Comparison of ENCODE assay signal across 1 cellular context in the genomic region with DNA sequence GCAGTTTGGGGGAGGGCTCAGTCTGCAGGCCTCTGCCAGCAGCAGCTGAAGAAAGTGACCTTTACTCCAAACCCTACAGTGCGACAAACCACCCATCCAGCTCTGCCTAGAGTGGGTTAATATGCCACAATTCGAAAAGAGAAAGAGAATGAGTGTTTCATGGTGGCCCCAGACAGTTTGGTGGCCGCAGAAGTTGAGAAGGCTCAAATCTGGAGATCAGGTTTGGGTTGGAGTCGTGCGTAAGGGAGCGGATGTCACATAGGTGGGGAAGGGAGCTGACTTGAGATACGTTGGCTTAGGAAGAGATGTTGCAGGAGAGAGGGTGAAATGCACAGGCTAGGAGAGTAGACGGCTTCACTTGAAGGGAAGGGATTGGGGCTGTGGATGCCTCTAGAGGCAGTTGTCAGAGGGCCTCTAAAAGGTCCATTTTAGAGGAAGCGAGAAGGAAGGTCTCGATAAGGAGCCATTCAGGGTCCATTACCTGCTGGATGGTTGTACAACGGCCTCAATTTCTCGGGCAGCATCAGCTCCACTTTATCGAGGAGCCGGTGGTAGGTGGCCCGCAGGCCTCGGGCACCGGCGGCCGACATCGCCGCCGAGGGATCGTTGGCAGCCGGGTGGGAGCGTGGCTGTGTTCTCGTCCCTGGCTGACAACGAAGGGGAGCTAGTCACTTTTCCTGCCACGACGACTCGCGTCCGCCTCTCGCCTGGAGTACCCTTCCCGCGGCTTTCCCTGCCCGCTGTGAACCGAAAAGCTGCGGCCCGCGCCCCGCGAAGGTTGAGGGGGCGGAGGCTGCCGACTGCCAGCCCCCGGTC.
TF ChIP-seq lines count a peak whose summit lies in the region.

No MANE protein-coding gene starts in this region.

TF ChIP-seq in HEK293, 187 proteins besides CTCF, POLR2A, EP300 and RAD21 (continued from another document and continues in another):
- TF ChIP-seq, protein P1, sequence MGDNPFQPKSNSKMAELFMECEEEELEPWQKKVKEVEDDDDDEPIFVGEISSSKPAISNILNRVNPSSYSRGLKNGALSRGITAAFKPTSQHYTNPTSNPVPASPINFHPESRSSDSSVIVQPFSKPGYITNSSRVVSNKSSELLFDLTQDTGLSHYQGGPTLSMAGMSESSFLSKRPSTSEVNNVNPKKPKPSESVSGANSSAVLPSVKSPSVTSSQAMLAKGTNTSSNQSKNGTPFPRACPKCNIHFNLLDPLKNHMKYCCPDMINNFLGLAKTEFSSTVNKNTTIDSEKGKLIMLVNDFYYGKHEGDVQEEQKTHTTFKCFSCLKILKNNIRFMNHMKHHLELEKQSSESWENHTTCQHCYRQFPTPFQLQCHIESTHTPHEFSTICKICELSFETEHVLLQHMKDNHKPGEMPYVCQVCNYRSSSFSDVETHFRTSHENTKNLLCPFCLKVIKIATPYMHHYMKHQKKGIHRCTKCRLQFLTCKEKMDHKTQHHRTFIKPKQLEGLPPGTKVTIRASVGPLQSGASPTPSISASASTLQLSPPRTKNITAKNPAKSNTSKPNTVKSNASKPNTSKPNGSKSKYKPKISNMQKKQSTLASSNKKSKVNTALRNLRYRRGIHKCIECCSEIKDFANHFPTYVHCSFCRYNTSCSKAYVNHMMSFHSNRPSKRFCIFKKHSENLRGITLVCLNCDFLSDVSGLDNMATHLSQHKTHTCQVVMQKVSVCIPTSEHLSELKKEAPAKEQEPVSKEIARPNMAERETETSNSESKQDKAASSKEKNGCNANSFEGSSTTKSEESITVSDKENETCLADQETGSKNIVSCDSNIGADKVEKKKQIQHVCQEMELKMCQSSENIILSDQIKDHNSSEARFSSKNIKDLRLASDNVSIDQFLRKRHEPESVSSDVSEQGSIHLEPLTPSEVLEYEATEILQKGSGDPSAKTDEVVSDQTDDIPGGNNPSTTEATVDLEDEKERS (tag by site-specific recombination; IDR thresholded peaks at IDR 0.05), result no peak
- TF ChIP-seq BCL11B (tag by site-specific recombination; IDR thresholded peaks at IDR 0.05; ENCODE audit: low read depth) (peak; percentile 74; the same call in 1 of the 2 replicates), ZNF660 (tag by site-specific recombination; IDR thresholded peaks at IDR 0.05) (peak; percentile 29), ZBTB20 (tag by site-specific recombination; IDR thresholded peaks at IDR 0.05) (peak; percentile 87; the same call in 1 of the 2 replicates), ZIC2 (tag by site-specific recombination; IDR thresholded peaks at IDR 0.05) (peak; percentile 76), ZSCAN4 (tag by site-specific recombination; IDR thresholded peaks at IDR 0.05) (peak; percentile 9; the same call in 1 of the 2 replicates), ZBTB1 (tag by site-specific recombination; IDR thresholded peaks at IDR 0.05) (0 out of 2 replicates have a peak, but pooled peaks have one; percentile 43), KLF9 (tag by site-specific recombination; IDR thresholded peaks at IDR 0.05; ENCODE audit: low read depth) (peak; percentile 76), ZNF354C (tag by site-specific recombination; IDR thresholded peaks at IDR 0.05; ENCODE audit: borderline replicate concordance, low read depth) (no peak), PRDM1 (tag by site-specific recombination; IDR thresholded peaks at IDR 0.05) (peak; percentile 91), ZNF324 (tag by site-specific recombination; IDR thresholded peaks at IDR 0.05) (peak; percentile 34; the same call in 1 of the 2 replicates), ZNF394 (tag by site-specific recombination; IDR thresholded peaks at IDR 0.05; ENCODE audit: borderline replicate concordance) (peak; percentile 68), ZSCAN30 (tag by site-specific recombination; IDR thresholded peaks at IDR 0.05) (peak; percentile 96), ZNF23 (tag by site-specific recombination; IDR thresholded peaks at IDR 0.05; ENCODE audit: borderline replicate concordance) (no peak), PBX3 (CRISPR knock-in tag; IDR thresholded peaks at IDR 0.05) (peak; percentile 68; the same call in 1 of the 2 replicates), ZNF777 (tag by site-specific recombination; IDR thresholded peaks at IDR 0.05; ENCODE audit: borderline replicate concordance) (peak; percentile 73; the same call in 1 of the 2 replicates), ZNF18 (tag by site-specific recombination; IDR thresholded peaks at IDR 0.05) (peak; percentile 11; the same call in 1 of the 2 replicates), KLF8 (tag by site-specific recombination; IDR thresholded peaks at IDR 0.05) (no peak; the same call in 1 of the 2 replicates), ZNF600 (tag by site-specific recombination; IDR thresholded peaks at IDR 0.05) (peak; percentile 97)
- TF ChIP-seq, protein P2, sequence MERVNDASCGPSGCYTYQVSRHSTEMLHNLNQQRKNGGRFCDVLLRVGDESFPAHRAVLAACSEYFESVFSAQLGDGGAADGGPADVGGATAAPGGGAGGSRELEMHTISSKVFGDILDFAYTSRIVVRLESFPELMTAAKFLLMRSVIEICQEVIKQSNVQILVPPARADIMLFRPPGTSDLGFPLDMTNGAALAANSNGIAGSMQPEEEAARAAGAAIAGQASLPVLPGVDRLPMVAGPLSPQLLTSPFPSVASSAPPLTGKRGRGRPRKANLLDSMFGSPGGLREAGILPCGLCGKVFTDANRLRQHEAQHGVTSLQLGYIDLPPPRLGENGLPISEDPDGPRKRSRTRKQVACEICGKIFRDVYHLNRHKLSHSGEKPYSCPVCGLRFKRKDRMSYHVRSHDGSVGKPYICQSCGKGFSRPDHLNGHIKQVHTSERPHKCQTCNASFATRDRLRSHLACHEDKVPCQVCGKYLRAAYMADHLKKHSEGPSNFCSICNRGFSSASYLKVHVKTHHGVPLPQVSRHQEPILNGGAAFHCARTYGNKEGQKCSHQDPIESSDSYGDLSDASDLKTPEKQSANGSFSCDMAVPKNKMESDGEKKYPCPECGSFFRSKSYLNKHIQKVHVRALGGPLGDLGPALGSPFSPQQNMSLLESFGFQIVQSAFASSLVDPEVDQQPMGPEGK (tag by site-specific recombination; IDR thresholded peaks at IDR 0.05), result peak; percentile 100
- TF ChIP-seq, protein P3, sequence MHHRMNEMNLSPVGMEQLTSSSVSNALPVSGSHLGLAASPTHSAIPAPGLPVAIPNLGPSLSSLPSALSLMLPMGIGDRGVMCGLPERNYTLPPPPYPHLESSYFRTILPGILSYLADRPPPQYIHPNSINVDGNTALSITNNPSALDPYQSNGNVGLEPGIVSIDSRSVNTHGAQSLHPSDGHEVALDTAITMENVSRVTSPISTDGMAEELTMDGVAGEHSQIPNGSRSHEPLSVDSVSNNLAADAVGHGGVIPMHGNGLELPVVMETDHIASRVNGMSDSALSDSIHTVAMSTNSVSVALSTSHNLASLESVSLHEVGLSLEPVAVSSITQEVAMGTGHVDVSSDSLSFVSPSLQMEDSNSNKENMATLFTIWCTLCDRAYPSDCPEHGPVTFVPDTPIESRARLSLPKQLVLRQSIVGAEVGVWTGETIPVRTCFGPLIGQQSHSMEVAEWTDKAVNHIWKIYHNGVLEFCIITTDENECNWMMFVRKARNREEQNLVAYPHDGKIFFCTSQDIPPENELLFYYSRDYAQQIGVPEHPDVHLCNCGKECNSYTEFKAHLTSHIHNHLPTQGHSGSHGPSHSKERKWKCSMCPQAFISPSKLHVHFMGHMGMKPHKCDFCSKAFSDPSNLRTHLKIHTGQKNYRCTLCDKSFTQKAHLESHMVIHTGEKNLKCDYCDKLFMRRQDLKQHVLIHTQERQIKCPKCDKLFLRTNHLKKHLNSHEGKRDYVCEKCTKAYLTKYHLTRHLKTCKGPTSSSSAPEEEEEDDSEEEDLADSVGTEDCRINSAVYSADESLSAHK (tag by site-specific recombination; IDR thresholded peaks at IDR 0.05), result peak; percentile 94
- TF ChIP-seq, protein P4, sequence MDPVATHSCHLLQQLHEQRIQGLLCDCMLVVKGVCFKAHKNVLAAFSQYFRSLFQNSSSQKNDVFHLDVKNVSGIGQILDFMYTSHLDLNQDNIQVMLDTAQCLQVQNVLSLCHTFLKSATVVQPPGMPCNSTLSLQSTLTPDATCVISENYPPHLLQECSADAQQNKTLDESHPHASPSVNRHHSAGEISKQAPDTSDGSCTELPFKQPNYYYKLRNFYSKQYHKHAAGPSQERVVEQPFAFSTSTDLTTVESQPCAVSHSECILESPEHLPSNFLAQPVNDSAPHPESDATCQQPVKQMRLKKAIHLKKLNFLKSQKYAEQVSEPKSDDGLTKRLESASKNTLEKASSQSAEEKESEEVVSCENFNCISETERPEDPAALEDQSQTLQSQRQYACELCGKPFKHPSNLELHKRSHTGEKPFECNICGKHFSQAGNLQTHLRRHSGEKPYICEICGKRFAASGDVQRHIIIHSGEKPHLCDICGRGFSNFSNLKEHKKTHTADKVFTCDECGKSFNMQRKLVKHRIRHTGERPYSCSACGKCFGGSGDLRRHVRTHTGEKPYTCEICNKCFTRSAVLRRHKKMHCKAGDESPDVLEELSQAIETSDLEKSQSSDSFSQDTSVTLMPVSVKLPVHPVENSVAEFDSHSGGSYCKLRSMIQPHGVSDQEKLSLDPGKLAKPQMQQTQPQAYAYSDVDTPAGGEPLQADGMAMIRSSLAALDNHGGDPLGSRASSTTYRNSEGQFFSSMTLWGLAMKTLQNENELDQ (tag by site-specific recombination; IDR thresholded peaks at IDR 0.05; ENCODE audit: low read depth), result no peak
- TF ChIP-seq, protein P5, sequence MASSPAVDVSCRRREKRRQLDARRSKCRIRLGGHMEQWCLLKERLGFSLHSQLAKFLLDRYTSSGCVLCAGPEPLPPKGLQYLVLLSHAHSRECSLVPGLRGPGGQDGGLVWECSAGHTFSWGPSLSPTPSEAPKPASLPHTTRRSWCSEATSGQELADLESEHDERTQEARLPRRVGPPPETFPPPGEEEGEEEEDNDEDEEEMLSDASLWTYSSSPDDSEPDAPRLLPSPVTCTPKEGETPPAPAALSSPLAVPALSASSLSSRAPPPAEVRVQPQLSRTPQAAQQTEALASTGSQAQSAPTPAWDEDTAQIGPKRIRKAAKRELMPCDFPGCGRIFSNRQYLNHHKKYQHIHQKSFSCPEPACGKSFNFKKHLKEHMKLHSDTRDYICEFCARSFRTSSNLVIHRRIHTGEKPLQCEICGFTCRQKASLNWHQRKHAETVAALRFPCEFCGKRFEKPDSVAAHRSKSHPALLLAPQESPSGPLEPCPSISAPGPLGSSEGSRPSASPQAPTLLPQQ (tag by site-specific recombination; IDR thresholded peaks at IDR 0.05), result peak; percentile 9; the same call in 1 of the 2 replicates
- TF ChIP-seq, protein P6, sequence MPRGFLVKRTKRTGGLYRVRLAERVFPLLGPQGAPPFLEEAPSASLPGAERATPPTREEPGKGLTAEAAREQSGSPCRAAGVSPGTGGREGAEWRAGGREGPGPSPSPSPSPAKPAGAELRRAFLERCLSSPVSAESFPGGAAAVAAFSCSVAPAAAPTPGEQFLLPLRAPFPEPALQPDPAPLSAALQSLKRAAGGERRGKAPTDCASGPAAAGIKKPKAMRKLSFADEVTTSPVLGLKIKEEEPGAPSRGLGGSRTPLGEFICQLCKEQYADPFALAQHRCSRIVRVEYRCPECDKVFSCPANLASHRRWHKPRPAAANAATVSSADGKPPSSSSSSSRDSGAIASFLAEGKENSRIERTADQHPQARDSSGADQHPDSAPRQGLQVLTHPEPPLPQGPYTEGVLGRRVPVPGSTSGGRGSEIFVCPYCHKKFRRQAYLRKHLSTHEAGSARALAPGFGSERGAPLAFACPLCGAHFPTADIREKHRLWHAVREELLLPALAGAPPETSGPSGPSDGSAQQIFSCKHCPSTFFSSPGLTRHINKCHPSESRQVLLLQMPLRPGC (tag by site-specific recombination; IDR thresholded peaks at IDR 0.05), result peak; percentile 49; the same call in 1 of the 2 replicates
- TF ChIP-seq, protein P7, sequence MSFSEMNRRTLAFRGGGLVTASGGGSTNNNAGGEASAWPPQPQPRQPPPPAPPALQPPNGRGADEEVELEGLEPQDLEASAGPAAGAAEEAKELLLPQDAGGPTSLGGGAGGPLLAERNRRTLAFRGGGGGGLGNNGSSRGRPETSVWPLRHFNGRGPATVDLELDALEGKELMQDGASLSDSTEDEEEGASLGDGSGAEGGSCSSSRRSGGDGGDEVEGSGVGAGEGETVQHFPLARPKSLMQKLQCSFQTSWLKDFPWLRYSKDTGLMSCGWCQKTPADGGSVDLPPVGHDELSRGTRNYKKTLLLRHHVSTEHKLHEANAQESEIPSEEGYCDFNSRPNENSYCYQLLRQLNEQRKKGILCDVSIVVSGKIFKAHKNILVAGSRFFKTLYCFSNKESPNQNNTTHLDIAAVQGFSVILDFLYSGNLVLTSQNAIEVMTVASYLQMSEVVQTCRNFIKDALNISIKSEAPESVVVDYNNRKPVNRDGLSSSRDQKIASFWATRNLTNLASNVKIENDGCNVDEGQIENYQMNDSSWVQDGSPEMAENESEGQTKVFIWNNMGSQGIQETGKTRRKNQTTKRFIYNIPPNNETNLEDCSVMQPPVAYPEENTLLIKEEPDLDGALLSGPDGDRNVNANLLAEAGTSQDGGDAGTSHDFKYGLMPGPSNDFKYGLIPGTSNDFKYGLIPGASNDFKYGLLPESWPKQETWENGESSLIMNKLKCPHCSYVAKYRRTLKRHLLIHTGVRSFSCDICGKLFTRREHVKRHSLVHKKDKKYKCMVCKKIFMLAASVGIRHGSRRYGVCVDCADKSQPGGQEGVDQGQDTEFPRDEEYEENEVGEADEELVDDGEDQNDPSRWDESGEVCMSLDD (tag by site-specific recombination; IDR thresholded peaks at IDR 0.05), result peak; percentile 78
